21 cellular contexts compared by ENCODE assay signal in the genomic region with DNA sequence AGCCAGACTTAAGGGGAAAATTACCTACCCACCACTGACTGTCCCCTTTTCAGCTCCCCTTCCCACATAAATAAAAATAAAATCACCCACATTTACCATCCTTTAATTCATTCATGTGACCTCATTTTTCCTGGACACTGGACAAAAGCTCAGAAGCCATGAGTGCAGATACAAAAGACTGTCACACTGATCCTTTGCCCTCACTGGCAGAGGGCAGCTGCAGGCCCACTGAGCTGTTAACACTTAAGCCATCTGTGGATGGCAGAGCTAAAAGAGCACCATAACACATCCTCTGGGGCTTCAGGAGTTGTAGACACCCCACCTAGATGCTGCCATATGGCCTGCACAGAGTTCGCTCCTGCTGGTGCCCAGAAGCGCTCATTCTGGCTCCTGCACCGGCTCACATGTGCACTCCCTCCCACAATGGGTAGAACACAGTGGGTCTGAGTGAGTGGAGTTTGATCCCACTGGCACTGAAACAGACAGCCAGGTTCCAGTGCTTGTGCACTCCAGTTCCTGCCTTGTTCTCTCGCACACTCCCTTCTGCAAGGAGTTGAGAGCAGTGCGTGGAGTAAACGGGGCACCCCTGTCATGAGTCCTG. TPM values are rescaled to one million over a fixed set of nuclear protein-coding genes. Genes with fewer than 3 reads are reported as not detected.
DNase-seq lines count a peak whose midpoint lies in the region; ATAC-seq and TF ChIP-seq lines count a peak whose summit lies in the region.
"Had no signal": no experiment of that assay in that cellular context is flagged by ENCODE, and none has a peak within 500 bp of the region (broad histone marks: within the 10 kb centered on the region; RNA-seq: fewer than 3 reads in every experiment).

No MANE protein-coding gene starts in this region.

- H3K27me3 Mint-ChIP-seq in neural progenitor cell (ENCODE audit: insufficient read depth, low read depth), result peaks cover 5% of the 10 kb centered on the region
- H3K27me3 Mint-ChIP-seq: memory B cell; natural killer cell treated with Interleukin-12 subunit alpha and Interleukin-12 subunit beta and Interleukin-15 and Interleukin-18, amount 100 ng/mL, for 72 hours had no signal

- peak overlapping the region; percentile 42 for H3K9ac ChIP-seq in neural progenitor cell
- H3K9ac ChIP-seq: KMS-11 had no signal

- ATAC-seq in SK-N-SH treated with all-trans-retinoic acid at 6 μM for 48 hours (no peak), HG03280 (IDR thresholded peaks at IDR 0.05; ENCODE audit: unreplicated experiment) (no peak)
- ATAC-seq: gastroesophageal sphincter; natural killer cell treated with Interleukin-12 subunit alpha and Interleukin-12 subunit beta and Interleukin-15 and Interleukin-18, amount 100 ng/mL, for 72 hours had no signal

- H2AFZ ChIP-seq in neural progenitor cell (replicated peaks), result no peak overlapping the region

- TF ChIP-seq CTCF in neural progenitor cell (IDR thresholded peaks at IDR 0.05), result no peak

- peak; percentile 66 for DNase-seq in DMS 273 treated with DMSO at 0.1 percent for 48 hours (lab: John Stamatoyannopoulos, UW)
- DNase-seq in NCI-H1694 treated with DMSO at 0.1 percent for 48 hours (lab: John Stamatoyannopoulos, UW), result peak; percentile 59
- DNase-seq in cerebellum (ENCODE audit: low spot score), result peak; percentile 67
- DNase-seq in neural progenitor cell (ENCODE audit: low spot score), result no peak
- no peak for DNase-seq in AG08395 (ENCODE audit: low spot score)
- DNase-seq: activated naive CD4-positive, alpha-beta T cell; AML-193; DND-41; effector memory CD4-positive, alpha-beta T cell; H7; NCI-H2029 treated with DMSO at 0.1 percent for 48 hours; stimulated activated naive CD4-positive, alpha-beta T cell treated with Interleukin-2 at 50 U/mL for 16 hours; trophoblast cell had no signal

- no peaks in the 10 kb centered on the region for H3K4me1 ChIP-seq in neural progenitor cell

- H3K36me3 ChIP-seq in neural progenitor cell, result peaks cover 6% of the 10 kb centered on the region

- peaks cover 22% of the 10 kb centered on the region for H3K4me1 Mint-ChIP-seq in neural progenitor cell

- no peaks in the 10 kb centered on the region for H3K27me3 ChIP-seq in neural progenitor cell
- H3K27me3 ChIP-seq: esophagus muscularis mucosa, gastroesophageal sphincter had no signal

- H3K36me3 Mint-ChIP-seq in neural progenitor cell, result peaks cover 8% of the 10 kb centered on the region
- H3K36me3 Mint-ChIP-seq: natural killer cell treated with Interleukin-12 subunit alpha and Interleukin-12 subunit beta and Interleukin-15 and Interleukin-18, amount 100 ng/mL, for 72 hours had no signal

- no peak overlapping the region for H3K4me3 ChIP-seq in neural progenitor cell
- H3K4me3 ChIP-seq: esophagus muscularis mucosa, gastroesophageal sphincter had no signal

- no peaks in the 10 kb centered on the region for H3K9me3 ChIP-seq in neural progenitor cell (ENCODE audit: low read depth)
- H3K9me3 ChIP-seq: esophagus muscularis mucosa, gastroesophageal sphincter had no signal

- H3F3A ChIP-seq in neural progenitor cell (ENCODE audit: low read depth), result no peaks in the 10 kb centered on the region

- no peak overlapping the region for H3K27ac ChIP-seq in neural progenitor cell
- H3K27ac ChIP-seq: esophagus muscularis mucosa, gastroesophageal sphincter, KMS-11, RWPE1 had no signal

- H3K9me3 Mint-ChIP-seq in neural progenitor cell, result no peaks in the 10 kb centered on the region
- H3K9me3 Mint-ChIP-seq: memory B cell; natural killer cell treated with Interleukin-12 subunit alpha and Interleukin-12 subunit beta and Interleukin-15 and Interleukin-18, amount 100 ng/mL, for 72 hours had no signal

- no peak overlapping the region for H3K4me2 ChIP-seq in neural progenitor cell
- H3K4me2 ChIP-seq: KMS-11 had no signal

- H3K79me2 ChIP-seq in neural progenitor cell (ENCODE audit: low read depth), result peaks cover 26% of the 10 kb centered on the region

- H3K27ac Mint-ChIP-seq in neural progenitor cell, result peak overlapping the region; percentile 21
- H3K27ac Mint-ChIP-seq: memory B cell; natural killer cell treated with Interleukin-12 subunit alpha and Interleukin-12 subunit beta and Interleukin-15 and Interleukin-18, amount 100 ng/mL, for 72 hours had no signal

- no peak overlapping the region for H3K4me3 Mint-ChIP-seq in neural progenitor cell
- H3K4me3 Mint-ChIP-seq: memory B cell; natural killer cell treated with Interleukin-12 subunit alpha and Interleukin-12 subunit beta and Interleukin-15 and Interleukin-18, amount 100 ng/mL, for 72 hours had no signal

- peaks cover 40% of the 10 kb centered on the region for H4K20me1 ChIP-seq in neural progenitor cell (ENCODE audit: low read depth)

TF ChIP-seq in SK-N-SH treated with all-trans-retinoic acid at 6 μM for 48 hours, 23 proteins besides CTCF, POLR2A, EP300 and RAD21:
- no peak for TF ChIP-seq TCF4 (CRISPR knock-in tag; IDR thresholded peaks at IDR 0.05; ENCODE audit: borderline replicate concordance)

RNA-seq across cellular contexts. Expression of gene EDC3, which starts 38.8 kb away (rescaled TPM):
- 20.9 TPM for total RNA-seq in cerebellum
- total RNA-seq in neural progenitor cell (ENCODE audit: low replicate concordance), result 16.6 and 24.4 TPM in 2 replicates

RNA-seq across cellular contexts. Expression of gene CLK3, which starts 41.4 kb away (rescaled TPM):
- total RNA-seq in cerebellum (37.6 TPM), neural progenitor cell (ENCODE audit: low replicate concordance) (66.1 and 106 TPM in 2 replicates)

Comparison
In these comparisons a context has a peak if more than half of its experiments do, and no peak if none do; other contexts are left out.
1. DNase-seq: peak in DMS 273 treated with DMSO at 0.1 percent for 48 hours (single experiment), NCI-H1694 treated with DMSO at 0.1 percent for 48 hours (single experiment) and cerebellum (single experiment); none in neural progenitor cell (single experiment) and AG08395 (single experiment).